ENCODE assay signal across 12 cellular contexts in genomic region chr9:38388283-38389223, GRCh38. TPM values are rescaled to one million over a fixed set of nuclear protein-coding genes. Genes with fewer than 3 reads are reported as not detected.
DNase-seq lines count a peak whose midpoint lies in the region; ATAC-seq and TF ChIP-seq lines count a peak whose summit lies in the region.
"Had no signal": no experiment of that assay in that cellular context is flagged by ENCODE, and none has a peak within 500 bp of the region (broad histone marks: within the 10 kb centered on the region; RNA-seq: fewer than 3 reads in every experiment).

No MANE protein-coding gene starts in this region.

- H3K27ac ChIP-seq in coronary artery, result peak overlapping the region; percentile 87
- H3K27ac ChIP-seq: epithelial cell of prostate, upper lobe of right lung had no signal

- H3K9me3 ChIP-seq in Caco-2, result peaks cover 14% of the 10 kb centered on the region
- H3K9me3 ChIP-seq: upper lobe of right lung had no signal

- H3K4me3 ChIP-seq in coronary artery (no peak overlapping the region), Caco-2 (ENCODE audit: low read depth, low read length) (no peak overlapping the region)
- H3K4me3 ChIP-seq: upper lobe of right lung had no signal

- H3K36me3 ChIP-seq in Caco-2 (ENCODE audit: control insufficient read depth, insufficient read depth, low read length), result no peaks in the 10 kb centered on the region
- H3K36me3 ChIP-seq: upper lobe of right lung had no signal

- no peak for DNase-seq in coronary artery (ENCODE audit: low spot score)
- DNase-seq in left lobe of liver (ENCODE audit: low spot score), result peak; percentile 85
- DNase-seq in stromal cell of bone marrow (ENCODE audit: low read depth), result peak; percentile 18
- DNase-seq in hippocampal formation (lab: John Stamatoyannopoulos, UW), result no peak
- DNase-seq in stimulated activated CD4-positive, alpha-beta T cell treated with anti-CD3 and anti-CD28 coated beads, Interleukin-1b, Interleukin-23, amount 100 ng/mL, for 48 hours, result no peak
- no peak for DNase-seq in Caco-2
- DNase-seq in SHP77 treated with DMSO at 0.1 percent for 48 hours (lab: John Stamatoyannopoulos, UW), result no peak
- DNase-seq: CD8-positive, alpha-beta memory T cell; upper lobe of right lung had no signal

- TF ChIP-seq CTCF in coronary artery (IDR thresholded peaks at IDR 0.05), result no peak
- no peak for TF ChIP-seq CTCF in Caco-2 (IDR thresholded peaks at IDR 0.05; ENCODE audit: insufficient read depth in 1 of 2, low read depth in 1 of 2, low read length in 1 of 2, severe bottlenecking in 1 of 2, unreplicated experiment in 1 of 2)

- peak; percentile 50 for ATAC-seq in left lobe of liver
- ATAC-seq: upper lobe of right lung had no signal

- H3K27ac Mint-ChIP-seq in Caco-2 (ENCODE audit: unreplicated experiment), result no peak overlapping the region
- H3K27ac Mint-ChIP-seq: IgD-negative memory B cell had no signal

- H3K4me1 ChIP-seq in Caco-2, result peaks cover 9% of the 10 kb centered on the region

- CTCF ChIA-PET in Caco-2 (lab: Charles Lee), result interaction anchor here (0.5 kb wide), 1 partner anchor 636 kb away, joined by 3 read pairs; no protein-coding TSS in a partner anchor

- H3K4me3 Mint-ChIP-seq in Caco-2 (ENCODE audit: unreplicated experiment), result no peak overlapping the region
- H3K4me3 Mint-ChIP-seq: IgD-negative memory B cell had no signal

- POLR2A ChIA-PET in Caco-2 (lab: Charles Lee), result no interaction called here

- H3K27me3 ChIP-seq in Caco-2 (replicated peaks; ENCODE audit: control insufficient read depth, insufficient read depth, low read length), result no peaks in the 10 kb centered on the region
- H3K27me3 ChIP-seq: upper lobe of right lung had no signal

- BruUV-seq in Caco-2 (replicated peaks; lab: Mats Ljungman, UMichigan), result no TSS peak

- no peak for TF ChIP-seq RAD21 in Ishikawa (IDR thresholded peaks at IDR 0.05; ENCODE audit: low read depth)

- H3K36me3 Mint-ChIP-seq in Caco-2 (ENCODE audit: insufficient read depth, unreplicated experiment), result peaks cover 7% of the 10 kb centered on the region
- H3K36me3 Mint-ChIP-seq: IgD-negative memory B cell had no signal

- TF ChIP-seq EP300 in Ishikawa (IDR thresholded peaks at IDR 0.05; ENCODE audit: borderline replicate concordance), result no peak

- H3K4me1 Mint-ChIP-seq in Caco-2 (ENCODE audit: low read depth, unreplicated experiment), result peaks cover 15% of the 10 kb centered on the region

- peaks cover 12% of the 10 kb centered on the region for H3K9me3 Mint-ChIP-seq in Caco-2 (ENCODE audit: unreplicated experiment)

- intact Hi-C loops in Caco-2 (cut with micrococcal nuclease; ENCODE audit: unreplicated experiment), result no loop called here

- no peaks in the 10 kb centered on the region for H3K27me3 Mint-ChIP-seq in Caco-2 (ENCODE audit: insufficient read depth, unreplicated experiment)

TF ChIP-seq in Ishikawa, 13 proteins besides CTCF, POLR2A, EP300 and RAD21:
- no peak for TF ChIP-seq ZBTB7A (IDR thresholded peaks at IDR 0.05; ENCODE audit: low read depth)
- TF ChIP-seq TEAD4 (IDR thresholded peaks at IDR 0.05), result no peak
- TF ChIP-seq NFIC (IDR thresholded peaks at IDR 0.05), result no peak
- no peak for TF ChIP-seq CREB1 (IDR thresholded peaks at IDR 0.05; ENCODE audit: low read depth)
- TF ChIP-seq YY1 (IDR thresholded peaks at IDR 0.05; ENCODE audit: low read depth), result no peak
- TF ChIP-seq CEBPB (IDR thresholded peaks at IDR 0.05), result peak; percentile 66; the same call in 1 of the 2 replicates
- no peak for TF ChIP-seq USF1 (IDR thresholded peaks at IDR 0.05)
- TF ChIP-seq TCF12 (IDR thresholded peaks at IDR 0.05; ENCODE audit: low read depth), result no peak
- no peak for TF ChIP-seq EGR1 (IDR thresholded peaks at IDR 0.05)
- peak; percentile 43; the same call in 1 of the 2 replicates for TF ChIP-seq MAX (IDR thresholded peaks at IDR 0.05)
- TF ChIP-seq REST (IDR thresholded peaks at IDR 0.05; ENCODE audit: low read depth), result no peak
- no peak for TF ChIP-seq TAF1 (IDR thresholded peaks at IDR 0.05; ENCODE audit: low read depth)
TF ChIP-seq in Ishikawa: peak in this region for 2.

RNA-seq across cellular contexts. Expression of gene ALDH1B1, which starts 3.9 kb away (rescaled TPM):
- total RNA-seq in left lobe of liver (53.7 TPM), Caco-2 (2022) (35.7 and 38.3 TPM in 2 replicates)

RNA-seq across cellular contexts. Expression of gene IGFBPL1, which starts 35.7 kb away (rescaled TPM):
- total RNA-seq in left lobe of liver (not detected), Caco-2 (2022) (1.3 and 1.6 TPM in 2 replicates)
- total RNA-seq: CD8-positive, alpha-beta memory T cell had no signal

Comparison
In these comparisons a context has a peak if more than half of its experiments do, and no peak if none do; other contexts are left out.
1. DNase-seq: peak in left lobe of liver (single experiment) and stromal cell of bone marrow (single experiment); none in coronary artery (single experiment), hippocampal formation (0 of 2), stimulated activated CD4-positive, alpha-beta T cell treated with anti-CD3 and anti-CD28 coated beads, Interleukin-1b, Interleukin-23, amount 100 ng/mL, for 48 hours (single experiment), Caco-2 (0 of 2) and SHP77 treated with DMSO at 0.1 percent for 48 hours (single experiment).